Comparison of ENCODE assay signal across 9 cellular contexts in the genomic region with DNA sequence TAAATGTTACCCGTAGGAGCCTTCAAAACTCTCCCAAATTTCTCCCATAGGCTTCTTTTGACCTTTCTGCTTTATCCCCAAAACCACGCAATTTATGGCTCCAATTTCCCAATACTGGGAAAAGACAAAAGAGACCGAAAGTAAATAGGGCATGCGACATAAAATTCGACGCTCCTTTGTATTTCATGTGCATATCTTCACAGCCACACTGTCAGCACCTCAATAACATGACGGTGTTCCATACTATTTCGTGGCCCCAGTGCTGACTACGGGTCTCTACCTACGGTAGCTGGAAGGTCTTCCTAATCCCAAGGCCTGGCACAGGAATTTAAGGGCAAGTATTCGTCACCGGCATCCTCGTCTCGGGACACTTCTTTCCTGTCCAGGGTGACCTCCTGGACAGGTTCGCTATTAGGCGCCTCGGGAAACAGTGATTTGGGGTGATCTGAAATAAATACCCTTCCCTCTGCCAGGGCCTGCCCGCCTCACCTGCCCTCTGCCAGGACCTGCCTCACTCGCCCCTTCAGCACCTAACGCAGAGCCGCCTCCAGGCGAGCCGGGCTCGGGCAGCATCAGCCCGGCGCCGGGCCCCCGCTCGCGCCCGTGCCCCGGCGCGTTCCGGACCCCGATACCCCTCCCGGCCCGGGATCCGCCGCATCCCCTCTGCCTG. TPM values are rescaled to one million over a fixed set of nuclear protein-coding genes. Genes with fewer than 3 reads are reported as not detected.
DNase-seq lines count a peak whose midpoint lies in the region; ATAC-seq, FAIRE-seq and TF ChIP-seq lines count a peak whose summit lies in the region.
"Had no signal": no experiment of that assay in that cellular context is flagged by ENCODE, and none has a peak within 500 bp of the region (broad histone marks: within the 10 kb centered on the region; RNA-seq: fewer than 3 reads in every experiment).

No MANE protein-coding gene starts in this region.

- no peaks in the 10 kb centered on the region for H3K36me3 ChIP-seq in osteoblast (ENCODE audit: insufficient read depth, low read length)
- H3K36me3 ChIP-seq in thoracic aorta = no peaks in the 10 kb centered on the region

- peaks cover 35% of the 10 kb centered on the region for H3K4me1 Mint-ChIP-seq in CD4-positive, alpha-beta T cell (ENCODE audit: low read depth)

- no peaks in the 10 kb centered on the region for H3K9me3 ChIP-seq in CD4-positive, alpha-beta T cell (ENCODE audit: control insufficient read depth, low read length)
- no peaks in the 10 kb centered on the region for H3K9me3 ChIP-seq in osteoblast (ENCODE audit: low read depth, low read length)
- H3K9me3 ChIP-seq in thoracic aorta = no peaks in the 10 kb centered on the region

- no peaks in the 10 kb centered on the region for H3K9me3 Mint-ChIP-seq in CD4-positive, alpha-beta T cell

- H3K79me2 ChIP-seq in osteoblast (ENCODE audit: insufficient read depth, low read length) = peaks cover 8% of the 10 kb centered on the region

- no peak for FAIRE-seq in RCC 7860 (lab: Jason Lieb, UNC)
- FAIRE-seq: colon had no signal

- peak overlapping the region; percentile 92 for H2AFZ ChIP-seq in osteoblast (ENCODE audit: low read length)

- H3K4me1 ChIP-seq in osteoblast (ENCODE audit: insufficient read depth, low read length) = peaks cover 9% of the 10 kb centered on the region
- peaks cover 9 to 15% of the 10 kb centered on the region in 2 donors for H3K4me1 ChIP-seq in thoracic aorta (ENCODE audit: control insufficient read depth in 1 of 2, low read depth in 2 of 2)

- peak overlapping the region; percentile 43 for H3K27ac ChIP-seq in CD4-positive, alpha-beta T cell (ENCODE audit: low read depth, low read length)
- no peak overlapping the region for H3K27ac ChIP-seq in osteoblast (ENCODE audit: low read depth, low read length)
- peak overlapping the region; percentile 80 to 89 for H3K27ac ChIP-seq in thoracic aorta

- peak overlapping the region; percentile 85 for H3K27ac Mint-ChIP-seq in CD4-positive, alpha-beta T cell

- no peak for TF ChIP-seq CTCF in CD4-positive, alpha-beta T cell (IDR thresholded peaks at IDR 0.05)
- TF ChIP-seq CTCF in osteoblast (IDR thresholded peaks at IDR 0.05; ENCODE audit: extremely low read depth, low read depth, low read length) (no peak), thoracic aorta (IDR thresholded peaks at IDR 0.05) (no peak)

- DNase-seq in CD4-positive, alpha-beta T cell = peak; percentile 54 to 74 (median 64)
- DNase-seq in RCC 7860 (ENCODE audit: low spot score) = peak; percentile 20
- DNase-seq in activated gamma-delta T cell (lab: John Stamatoyannopoulos, UW) = peak; percentile 56
- peak; percentile 77 for DNase-seq in germinal center (ENCODE audit: low spot score)
- peak; percentile 89 for DNase-seq in osteoblast (ENCODE audit: insufficient read length, low spot score, missing footprints)
- DNase-seq in thoracic aorta (ENCODE audit: low spot score) = no peak

- no peaks in the 10 kb centered on the region for H3K27me3 ChIP-seq in CD4-positive, alpha-beta T cell (ENCODE audit: control insufficient read depth, insufficient read depth, low read length)
- H3K27me3 ChIP-seq in osteoblast (ENCODE audit: insufficient read depth, low read length) = peaks cover 7% of the 10 kb centered on the region
- H3K27me3 ChIP-seq in thoracic aorta (replicated peaks; ENCODE audit: insufficient read depth) = no peaks in the 10 kb centered on the region

- H3K4me2 ChIP-seq in osteoblast (ENCODE audit: insufficient read depth, low read length) = peak overlapping the region; percentile 96

- intact Hi-C loops in CD4-positive, alpha-beta T cell (cut with DNase I, micrococcal nuclease) = loop anchor here in 1 of 2 experiments (1.0 to 10.0 kb wide), 9 partner anchors 28 to 1730 kb away; a partner anchor contains a TSS

- ATAC-seq in CD4-positive, alpha-beta T cell (ENCODE audit: poor library complexity) = peak; percentile 83
- peak; percentile 58 for ATAC-seq in GM19438 (IDR thresholded peaks at IDR 0.05; ENCODE audit: low read depth, unreplicated experiment)
- peak; percentile 19 for ATAC-seq in HG03558 (IDR thresholded peaks at IDR 0.05; ENCODE audit: extremely low read depth, unreplicated experiment)
- ATAC-seq in thoracic aorta (ENCODE audit: insufficient number of reproducible peaks, low FRiP score, low read depth) = peak; percentile 23

- H3K4me3 Mint-ChIP-seq in CD4-positive, alpha-beta T cell = peak overlapping the region; percentile 86

- H4K20me1 ChIP-seq in osteoblast (ENCODE audit: insufficient read depth, low read length) = peaks cover 4% of the 10 kb centered on the region

- CTCF ChIA-PET in CD4-positive, alpha-beta T cell (lab: Charles Lee) = interaction anchor here (1.0 to 2.0 kb wide), 3 partner anchors 27 to 512 kb away, joined by 3 to 6 read pairs (median 4); no protein-coding TSS in a partner anchor

- H3K4me3 ChIP-seq in osteoblast (ENCODE audit: insufficient read depth, low read length) = peak overlapping the region; percentile 79
- peak overlapping the region; percentile 92 for H3K4me3 ChIP-seq in thoracic aorta

- H3K27me3 Mint-ChIP-seq in CD4-positive, alpha-beta T cell = no peaks in the 10 kb centered on the region

- no peaks in the 10 kb centered on the region for H3K36me3 Mint-ChIP-seq in CD4-positive, alpha-beta T cell (ENCODE audit: low read depth)

- POLR2A ChIA-PET in CD4-positive, alpha-beta T cell (lab: Charles Lee) = interaction anchor here (1.1 to 2.2 kb wide), 4 partner anchors 122 to 399 kb away, joined by 3 to 17 read pairs (median 5); a partner anchor contains a TSS

RNA-seq across cellular contexts. Expression of a gene that starts 0.7 kb away (rescaled TPM):
- total RNA-seq in CD4-positive, alpha-beta T cell = 10 to 100 TPM; 30.1 to 33.6 TPM
- 9.8 and 13.3 TPM in 2 replicates for total RNA-seq in osteoblast
- 10 to 100 TPM; 16.3 to 76.2 TPM for total RNA-seq in thoracic aorta

Comparison
In these comparisons a context has a peak if more than half of its experiments do, and no peak if none do; other contexts are left out.
1. ATAC-seq: peak in every context shown above with its lines; median percentile 83 in CD4-positive, alpha-beta T cell; 58 in GM19438; 23 in thoracic aorta; 19 in HG03558.